1 cellular context compared by ENCODE assay signal in the genomic region with DNA sequence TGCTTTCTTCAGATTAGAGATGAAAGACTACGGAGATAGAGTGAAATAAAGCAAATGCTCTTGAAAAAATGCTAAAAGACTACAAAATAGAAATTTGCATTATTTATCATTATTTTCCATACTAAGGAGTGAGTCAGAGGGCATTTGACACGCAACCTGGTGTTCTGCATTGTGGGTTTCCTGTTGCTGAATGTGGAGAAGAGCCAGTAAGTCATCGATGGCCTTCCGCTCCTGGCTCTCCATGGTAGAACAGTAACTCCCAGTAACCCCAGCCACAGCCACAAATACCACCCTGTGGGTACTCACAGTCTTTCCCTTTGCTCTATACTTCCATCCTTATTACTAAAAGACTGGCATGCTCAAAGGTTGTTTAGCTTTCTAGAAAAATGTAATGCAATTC.
TF ChIP-seq lines count a peak whose summit lies in the region.

No MANE protein-coding gene starts in this region.

TF ChIP-seq in GM23338, 12 proteins besides CTCF, POLR2A, EP300 and RAD21 (continued from another document):
- TF ChIP-seq, protein P1, sequence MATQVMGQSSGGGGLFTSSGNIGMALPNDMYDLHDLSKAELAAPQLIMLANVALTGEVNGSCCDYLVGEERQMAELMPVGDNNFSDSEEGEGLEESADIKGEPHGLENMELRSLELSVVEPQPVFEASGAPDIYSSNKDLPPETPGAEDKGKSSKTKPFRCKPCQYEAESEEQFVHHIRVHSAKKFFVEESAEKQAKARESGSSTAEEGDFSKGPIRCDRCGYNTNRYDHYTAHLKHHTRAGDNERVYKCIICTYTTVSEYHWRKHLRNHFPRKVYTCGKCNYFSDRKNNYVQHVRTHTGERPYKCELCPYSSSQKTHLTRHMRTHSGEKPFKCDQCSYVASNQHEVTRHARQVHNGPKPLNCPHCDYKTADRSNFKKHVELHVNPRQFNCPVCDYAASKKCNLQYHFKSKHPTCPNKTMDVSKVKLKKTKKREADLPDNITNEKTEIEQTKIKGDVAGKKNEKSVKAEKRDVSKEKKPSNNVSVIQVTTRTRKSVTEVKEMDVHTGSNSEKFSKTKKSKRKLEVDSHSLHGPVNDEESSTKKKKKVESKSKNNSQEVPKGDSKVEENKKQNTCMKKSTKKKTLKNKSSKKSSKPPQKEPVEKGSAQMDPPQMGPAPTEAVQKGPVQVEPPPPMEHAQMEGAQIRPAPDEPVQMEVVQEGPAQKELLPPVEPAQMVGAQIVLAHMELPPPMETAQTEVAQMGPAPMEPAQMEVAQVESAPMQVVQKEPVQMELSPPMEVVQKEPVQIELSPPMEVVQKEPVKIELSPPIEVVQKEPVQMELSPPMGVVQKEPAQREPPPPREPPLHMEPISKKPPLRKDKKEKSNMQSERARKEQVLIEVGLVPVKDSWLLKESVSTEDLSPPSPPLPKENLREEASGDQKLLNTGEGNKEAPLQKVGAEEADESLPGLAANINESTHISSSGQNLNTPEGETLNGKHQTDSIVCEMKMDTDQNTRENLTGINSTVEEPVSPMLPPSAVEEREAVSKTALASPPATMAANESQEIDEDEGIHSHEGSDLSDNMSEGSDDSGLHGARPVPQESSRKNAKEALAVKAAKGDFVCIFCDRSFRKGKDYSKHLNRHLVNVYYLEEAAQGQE (IDR thresholded peaks at IDR 0.05; ENCODE audit: unreplicated experiment) = no peak
- TF ChIP-seq NANOG (IDR thresholded peaks at IDR 0.05; ENCODE audit: borderline replicate concordance) = no peak
TF ChIP-seq in GM23338: peak in this region for 0.
